In the genomic region with DNA sequence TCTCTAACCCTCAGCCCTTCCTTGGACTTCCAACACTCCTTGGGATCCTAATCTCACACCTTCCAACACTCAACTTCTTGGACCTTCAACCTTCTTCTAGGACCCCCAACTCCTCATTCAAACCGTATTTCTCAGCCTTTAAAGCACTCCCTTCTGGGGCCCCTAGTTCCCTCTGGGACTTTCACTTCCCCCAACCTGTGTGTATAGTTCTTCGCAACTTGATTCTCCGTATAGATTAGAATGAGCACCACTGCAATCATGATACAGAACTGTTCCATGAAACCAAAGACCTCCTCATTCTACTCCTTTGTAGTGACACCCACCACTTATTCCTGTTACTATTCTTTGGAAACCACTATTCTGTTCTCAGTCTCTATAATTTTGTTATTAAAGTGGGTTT, we compare ENCODE assay signal across 11 cellular contexts.
DNase-seq lines count a peak whose midpoint lies in the region; ATAC-seq and TF ChIP-seq lines count a peak whose summit lies in the region.
"Had no signal": no experiment of that assay in that cellular context is flagged by ENCODE, and none has a peak within 500 bp of the region (broad histone marks: within the 10 kb centered on the region; RNA-seq: fewer than 3 reads in every experiment).

No MANE protein-coding gene starts in this region.

- H3K4me1 Mint-ChIP-seq in activated CD4-positive, alpha-beta memory T cell treated with anti-CD3 and anti-CD28 coated beads, Interleukin-2, amount 10 ng/mL, durations not matched to agents 7 days and 5 days = peaks cover 11% of the 10 kb centered on the region
- H3K4me1 Mint-ChIP-seq in natural killer cell treated with Interleukin-12 subunit alpha and Interleukin-12 subunit beta and Interleukin-15 and Interleukin-18, amount 100 ng/mL, for 72 hours (ENCODE audit: low read depth in 2 of 2) = peaks cover 6 to 8% of the 10 kb centered on the region in 2 donors

- TF ChIP-seq CTCF in BE2C (IDR thresholded peaks at IDR 0.05; ENCODE audit: low read depth, low read length) = no peak

- H3K9me3 Mint-ChIP-seq in activated CD4-positive, alpha-beta memory T cell treated with anti-CD3 and anti-CD28 coated beads, Interleukin-2, amount 10 ng/mL, durations not matched to agents 7 days and 5 days = no peaks in the 10 kb centered on the region
- no peaks in the 10 kb centered on the region for H3K9me3 Mint-ChIP-seq in natural killer cell treated with Interleukin-12 subunit alpha and Interleukin-12 subunit beta and Interleukin-15 and Interleukin-18, amount 100 ng/mL, for 72 hours

- ATAC-seq in HG02884 (IDR thresholded peaks at IDR 0.05; ENCODE audit: unreplicated experiment) (peak; percentile 60), HG02763 (IDR thresholded peaks at IDR 0.05; ENCODE audit: unreplicated experiment) (no peak)
- ATAC-seq in natural killer cell treated with Interleukin-12 subunit alpha and Interleukin-12 subunit beta and Interleukin-15 and Interleukin-18, amount 100 ng/mL, for 72 hours = no peak

- peaks cover 54% of the 10 kb centered on the region for H3K36me3 Mint-ChIP-seq in activated CD4-positive, alpha-beta memory T cell treated with anti-CD3 and anti-CD28 coated beads, Interleukin-2, amount 10 ng/mL, durations not matched to agents 7 days and 5 days (ENCODE audit: low read depth)
- H3K36me3 Mint-ChIP-seq in natural killer cell treated with Interleukin-12 subunit alpha and Interleukin-12 subunit beta and Interleukin-15 and Interleukin-18, amount 100 ng/mL, for 72 hours = peaks cover 6% of the 10 kb centered on the region

- CTCF ChIA-PET in activated CD4-positive, alpha-beta memory T cell treated with anti-CD3 and anti-CD28 coated beads, Interleukin-2, amount 10 ng/mL, durations not matched to agents 7 days and 5 days (lab: Charles Lee) = no interaction called here

- H3K9me3 ChIP-seq in BE2C = no peaks in the 10 kb centered on the region

- no peaks in the 10 kb centered on the region for H3K4me1 ChIP-seq in BE2C

- H3K27me3 Mint-ChIP-seq in activated CD4-positive, alpha-beta memory T cell treated with anti-CD3 and anti-CD28 coated beads, Interleukin-2, amount 10 ng/mL, durations not matched to agents 7 days and 5 days = no peaks in the 10 kb centered on the region
- no peaks in the 10 kb centered on the region for H3K27me3 Mint-ChIP-seq in natural killer cell treated with Interleukin-12 subunit alpha and Interleukin-12 subunit beta and Interleukin-15 and Interleukin-18, amount 100 ng/mL, for 72 hours

- H3K27me3 ChIP-seq in BE2C = no peaks in the 10 kb centered on the region

- H3K4me3 Mint-ChIP-seq in activated CD4-positive, alpha-beta memory T cell treated with anti-CD3 and anti-CD28 coated beads, Interleukin-2, amount 10 ng/mL, durations not matched to agents 7 days and 5 days = no peak overlapping the region
- H3K4me3 Mint-ChIP-seq in natural killer cell treated with Interleukin-12 subunit alpha and Interleukin-12 subunit beta and Interleukin-15 and Interleukin-18, amount 100 ng/mL, for 72 hours = no peak overlapping the region

- POLR2A ChIA-PET in activated CD4-positive, alpha-beta memory T cell treated with anti-CD3 and anti-CD28 coated beads, Interleukin-2, amount 10 ng/mL, durations not matched to agents 7 days and 5 days (lab: Charles Lee) = no interaction called here

- H3K4me3 ChIP-seq in BE2C (ENCODE audit: low read depth, low read length) = no peak overlapping the region

- H3K36me3 ChIP-seq in BE2C = no peaks in the 10 kb centered on the region

- peak overlapping the region; percentile 11 for H3K27ac Mint-ChIP-seq in activated CD4-positive, alpha-beta memory T cell treated with anti-CD3 and anti-CD28 coated beads, Interleukin-2, amount 10 ng/mL, durations not matched to agents 7 days and 5 days
- H3K27ac Mint-ChIP-seq in natural killer cell treated with Interleukin-12 subunit alpha and Interleukin-12 subunit beta and Interleukin-15 and Interleukin-18, amount 100 ng/mL, for 72 hours = peak overlapping the region; percentile 36 to 56

- peak; percentile 77 for DNase-seq in SIG-M5 treated with dmso at 0.1 percent for 504 hours (lab: John Stamatoyannopoulos, UW; ENCODE audit: unreplicated experiment)
- no peak for DNase-seq in SIG-M5 (lab: John Stamatoyannopoulos, UW)
- DNase-seq in activated CD4-positive, alpha-beta memory T cell treated with anti-CD3 and anti-CD28 coated beads, Interleukin-2, amount 10 ng/mL, durations not matched to agents 7 days and 5 days = no peak
- no peak for DNase-seq in natural killer cell treated with Interleukin-12 subunit alpha and Interleukin-12 subunit beta and Interleukin-15 and Interleukin-18, amount 100 ng/mL, for 72 hours (ENCODE audit: low spot score)
- DNase-seq in stimulated activated naive CD4-positive, alpha-beta T cell treated with Interleukin-2 at 50 U/mL for 16 hours (lab: John Stamatoyannopoulos, UW) = no peak
- no peak for DNase-seq in BE2C
- DNase-seq: DND-41, GOT3, NCI-H526 had no signal
